1 cellular context compared by ENCODE assay signal in genomic region chr1:200862713-200863415, GRCh38.
A peak's percentile ranks its signal among the peaks of the same experiment; 100 is the strongest.
TF ChIP-seq lines count a peak whose summit lies in the region.

No MANE protein-coding gene starts in this region.

TF ChIP-seq in K562, 482 proteins besides CTCF, POLR2A, EP300 and RAD21:
- no peak for TF ChIP-seq ATF6 (CRISPR knock-in tag; IDR thresholded peaks at IDR 0.05)
- 0 out of 2 replicates have a peak, but pooled peaks have one; percentile 13 for TF ChIP-seq HMBOX1 (IDR thresholded peaks at IDR 0.05)
- no peak for TF ChIP-seq ZNF277 (CRISPR knock-in tag; IDR thresholded peaks at IDR 0.05; ENCODE audit: borderline replicate concordance)
- TF ChIP-seq ZNF311 (CRISPR knock-in tag; IDR thresholded peaks at IDR 0.05): no peak
- no peak for TF ChIP-seq EGR1 (conservative IDR thresholded peaks at IDR 0.05)
- TF ChIP-seq ELF4 (CRISPR knock-in tag; IDR thresholded peaks at IDR 0.05): no peak
TF ChIP-seq in K562: peak in this region for 1.
